In genomic region chr1:84969489-84970250, GRCh38 we compare ENCODE assay signal across 10 cellular contexts. TPM values are rescaled to one million over a fixed set of nuclear protein-coding genes. Genes with fewer than 3 reads are reported as not detected.
DNase-seq lines count a peak whose midpoint lies in the region; ATAC-seq and TF ChIP-seq lines count a peak whose summit lies in the region.
"Had no signal": no experiment of that assay in that cellular context is flagged by ENCODE, and none has a peak within 500 bp of the region (broad histone marks: within the 10 kb centered on the region; RNA-seq: fewer than 3 reads in every experiment).

No MANE protein-coding gene starts in this region.

- H3K4me3 Mint-ChIP-seq in central memory CD8-positive, alpha-beta T cell: no peak overlapping the region
- H3K4me3 Mint-ChIP-seq: T-helper 17 cell had no signal

- H3K36me3 Mint-ChIP-seq in central memory CD8-positive, alpha-beta T cell (ENCODE audit: insufficient read depth): peaks cover 6% of the 10 kb centered on the region

- H3K27me3 Mint-ChIP-seq in central memory CD8-positive, alpha-beta T cell: no peaks in the 10 kb centered on the region
- H3K27me3 Mint-ChIP-seq: T-helper 17 cell had no signal

- ATAC-seq in GM18858 (IDR thresholded peaks at IDR 0.05; ENCODE audit: unreplicated experiment) (peak; percentile 39), GM21423 (IDR thresholded peaks at IDR 0.05; ENCODE audit: unreplicated experiment) (peak; percentile 39), HG03175 (IDR thresholded peaks at IDR 0.05; ENCODE audit: unreplicated experiment) (peak; percentile 48)
- ATAC-seq in central memory CD8-positive, alpha-beta T cell (replicated peaks; ENCODE audit: extremely low read depth, poor library complexity, severe bottlenecking): peak; percentile 18
- ATAC-seq: T-helper 17 cell had no signal

- TF ChIP-seq EP300 in sigmoid colon (IDR thresholded peaks at IDR 0.05): no peak

- no peaks in the 10 kb centered on the region for H3K9me3 Mint-ChIP-seq in central memory CD8-positive, alpha-beta T cell

- peak overlapping the region; percentile 70 for H3K27ac Mint-ChIP-seq in central memory CD8-positive, alpha-beta T cell (ENCODE audit: low read depth)
- H3K27ac Mint-ChIP-seq: T-helper 17 cell had no signal

- intact Hi-C loops in sigmoid colon (cut with DNase I): no loop called here

- peaks cover 48% of the 10 kb centered on the region for H3K4me1 Mint-ChIP-seq in central memory CD8-positive, alpha-beta T cell

- DNase-seq in central memory CD8-positive, alpha-beta T cell (ENCODE audit: low spot score in 2 of 2): no peak
- DNase-seq in NCI-H2081 (lab: John Stamatoyannopoulos, UW) (no peak), sigmoid colon (no peak), AML-193 (lab: John Stamatoyannopoulos, UW) (no peak)
- no peak for DNase-seq in effector CD8-positive, alpha-beta T cell (lab: John Stamatoyannopoulos, UW)
- DNase-seq: spleen, T-helper 17 cell had no signal

- no peaks in the 10 kb centered on the region for H3K4me1 ChIP-seq in sigmoid colon

- H3K36me3 ChIP-seq in sigmoid colon: no peaks in the 10 kb centered on the region

- no peak for TF ChIP-seq POLR2A in sigmoid colon (IDR thresholded peaks at IDR 0.05)

- no peaks in the 10 kb centered on the region for H3K9me3 ChIP-seq in sigmoid colon
- H3K9me3 ChIP-seq: spleen had no signal

- TF ChIP-seq CTCF in sigmoid colon (IDR thresholded peaks at IDR 0.05): no peak

- WGBS in sigmoid colon, 2 donors: 92 to 93% methylated on average over 7 of the region's 7 CpGs

- H3K27ac ChIP-seq in sigmoid colon: no peak overlapping the region
- H3K27ac ChIP-seq: spleen had no signal

- H3K27me3 ChIP-seq in sigmoid colon: no peaks in the 10 kb centered on the region
- H3K27me3 ChIP-seq: spleen had no signal

- H3K4me3 ChIP-seq in sigmoid colon: no peak overlapping the region
- H3K4me3 ChIP-seq: spleen had no signal

RNA-seq across cellular contexts. Expression of gene MCOLN2, which starts 27.2 kb away (rescaled TPM):
- total RNA-seq in sigmoid colon: 10 to 100 TPM in 1 of 4 donors, 1 to 10 TPM in 1, under 1 TPM in 2; 0.54 to 12.5 (median 1.0) TPM
- 10 to 100 TPM in 1 of 3 donors, 1 to 10 TPM in 2; 4.9 to 15.0 (median 6.0) TPM for polyA plus RNA-seq in sigmoid colon
